11 cellular contexts compared by ENCODE assay signal in genomic region chr10:35598379-35598778, GRCh38. TPM values are rescaled to one million over a fixed set of nuclear protein-coding genes. Genes with fewer than 3 reads are reported as not detected.
DNase-seq lines count a peak whose midpoint lies in the region; ATAC-seq, FAIRE-seq and TF ChIP-seq lines count a peak whose summit lies in the region.
"Had no signal": no experiment of that assay in that cellular context is flagged by ENCODE, and none has a peak within 500 bp of the region (broad histone marks: within the 10 kb centered on the region; RNA-seq: fewer than 3 reads in every experiment).

No MANE protein-coding gene starts in this region.

- peak; percentile 78 for FAIRE-seq in HTR-8/SVneo (lab: Jason Lieb, UNC)

- dilution Hi-C loops in mammary epithelial cell (cut with HindIII; ENCODE audit: low sequenced_read_pairs), result no loop called here

- no peak overlapping the region for H3K27ac ChIP-seq in AG04450 (ENCODE audit: low read depth, low read length)
- H3K27ac ChIP-seq in mammary epithelial cell (ENCODE audit: insufficient read depth, low read depth, low read length), result no peak overlapping the region
- H3K27ac ChIP-seq in esophagus muscularis mucosa (replicated peaks in 1 of 4), result no peak overlapping the region

- POLR2A ChIA-PET in AG04450 (lab: Yijun Ruan, JAX), result no interaction called here

- 36% methylated on average over 3 of the region's 6 CpGs for WGBS in mammary epithelial cell (ENCODE audit: low coverage, missing lambda C conversion rate)
- WGBS in esophagus muscularis mucosa, result 44% methylated on average over 6 of the region's 6 CpGs

- intact Hi-C loops in mammary epithelial cell (cut with micrococcal nuclease) (loop anchor here (1.0 kb wide), 1 partner anchor 362 kb away; no protein-coding TSS in a partner anchor), esophagus muscularis mucosa (cut with DNase I) (loop anchor here (10.0 kb wide), 1 partner anchor 354 kb away; no protein-coding TSS in a partner anchor)

- DNase-seq in AG04450 (ENCODE audit: low read depth, low spot score) (no peak), HTR-8/SVneo (ENCODE audit: insufficient read length, low spot score) (peak; percentile 36), mammary epithelial cell (no peak), left lobe of liver (ENCODE audit: low spot score) (no peak), NCI-H1048 (lab: John Stamatoyannopoulos, UW) (no peak), esophagus muscularis mucosa (ENCODE audit: extremely low spot score) (no peak), GM10266 (ENCODE audit: extremely low spot score) (no peak)
- DNase-seq: activated effector memory CD4-positive, alpha-beta T cell treated with anti-CD3 and anti-CD28 coated beads, Interleukin-2, amount 50 U/mL, for 16 hours; COR-L47 had no signal

- no TSS peak for BruUV-seq in mammary epithelial cell (replicated peaks; lab: Mats Ljungman, UMichigan)

- no peaks in the 10 kb centered on the region for H3K36me3 ChIP-seq in mammary epithelial cell (ENCODE audit: insufficient read depth, low read length)
- H3K36me3 ChIP-seq in esophagus muscularis mucosa, result no peaks in the 10 kb centered on the region

- no peaks in the 10 kb centered on the region for H3K4me1 ChIP-seq in mammary epithelial cell (ENCODE audit: insufficient read depth, low read length)
- no peaks in the 10 kb centered on the region for H3K4me1 ChIP-seq in esophagus muscularis mucosa

- CTCF ChIA-PET in AG04450 (lab: Charles Lee) (no interaction called here), mammary epithelial cell (lab: Charles Lee; ENCODE audit: low non-redundant PET) (no interaction called here)

- H3K4me3 ChIP-seq in AG04450 (ENCODE audit: low read depth, low read length), result no peak overlapping the region
- H3K4me3 ChIP-seq in mammary epithelial cell (replicated peaks in 1 of 3; ENCODE audit: insufficient read depth in 1 of 3, low read depth in 2 of 3, low read length in 3 of 3), result no peak overlapping the region
- H3K4me3 ChIP-seq in esophagus muscularis mucosa, result no peak overlapping the region

- no peaks in the 10 kb centered on the region for H3K79me2 ChIP-seq in mammary epithelial cell (ENCODE audit: insufficient read depth, low read length)

- no peak for TF ChIP-seq EP300 in esophagus muscularis mucosa (IDR thresholded peaks at IDR 0.05)

- TF ChIP-seq POLR2A in esophagus muscularis mucosa (IDR thresholded peaks at IDR 0.05; ENCODE audit: low read depth), result no peak

- TF ChIP-seq CTCF in AG04450 (IDR thresholded peaks at IDR 0.05; ENCODE audit: low read depth, low read length) (peak; percentile 52), mammary epithelial cell (conservative IDR thresholded peaks at IDR 0.05 in 1 of 2, IDR thresholded peaks at IDR 0.05 in 1 of 2; ENCODE audit: extremely low read depth in 1 of 2, insufficient read depth in 1 of 2, low read depth in 1 of 2, low read length in 2 of 2) (peak; percentile 30 to 43), esophagus muscularis mucosa (IDR thresholded peaks at IDR 0.05) (peak in 1 of 3 experiments; percentile 40), GM10266 (IDR thresholded peaks at IDR 0.05; ENCODE audit: control insufficient read depth, insufficient read depth, low read depth, missing control alignments) (no peak)

- ATAC-seq in left lobe of liver, result peak; percentile 80
- no peak for ATAC-seq in GM21723 (IDR thresholded peaks at IDR 0.05; ENCODE audit: unreplicated experiment)
- ATAC-seq: right cardiac atrium had no signal

- H3K9me3 ChIP-seq in AG04450 (ENCODE audit: control insufficient read depth, insufficient read depth, low read length) (no peaks in the 10 kb centered on the region), mammary epithelial cell (replicated peaks; ENCODE audit: insufficient read depth, low read length) (no peaks in the 10 kb centered on the region), esophagus muscularis mucosa (peaks cover 0 to 3% (median 0%) of the 10 kb centered on the region in 4 donors)

- no peak overlapping the region for H2AFZ ChIP-seq in mammary epithelial cell (ENCODE audit: low read depth, low read length)

- no peak overlapping the region for H3K9ac ChIP-seq in mammary epithelial cell (ENCODE audit: insufficient read depth, low read length)

- H3K4me2 ChIP-seq in mammary epithelial cell (ENCODE audit: insufficient read depth, low read depth, low read length), result no peak overlapping the region

- H4K20me1 ChIP-seq in mammary epithelial cell (ENCODE audit: insufficient read depth, low read length), result no peaks in the 10 kb centered on the region

- in situ Hi-C loops in mammary epithelial cell (cut with MboI; ENCODE audit: low sequenced_read_pairs in 2 of 2), result no loop called here

- no peaks in the 10 kb centered on the region for H3K27me3 ChIP-seq in AG04450 (ENCODE audit: control insufficient read depth, insufficient read depth, low read length)
- H3K27me3 ChIP-seq in mammary epithelial cell (ENCODE audit: insufficient read depth, low read length), result no peaks in the 10 kb centered on the region
- H3K27me3 ChIP-seq in esophagus muscularis mucosa, result peaks cover 0 to 21% (median 0%) of the 10 kb centered on the region in 4 donors

RNA-seq across cellular contexts. Expression of gene GJD4, which starts 6.8 kb away (rescaled TPM):
- polyA plus RNA-seq in AG04450 (2011; rRNA removed) (not detected in 2 replicates), mammary epithelial cell (not detected)
- not detected in 2 replicates for polyA minus RNA-seq in AG04450 (2011; rRNA and poly(A)+ RNA removed)
- total RNA-seq in mammary epithelial cell (not detected), left lobe of liver (not detected), esophagus muscularis mucosa (not detected)
- not detected for polyA minus RNA-seq in mammary epithelial cell
- total RNA-seq: right cardiac atrium had no signal
- polyA plus RNA-seq: right cardiac atrium had no signal

RNA-seq across cellular contexts. Expression of gene FZD8, which starts 43.7 kb away (rescaled TPM):
- polyA plus RNA-seq in AG04450 (2011; rRNA removed), result 0.52 and 0.55 TPM in 2 replicates
- 1.3 TPM in 2 replicates for polyA minus RNA-seq in AG04450 (2011; rRNA and poly(A)+ RNA removed)
- 10 to 100 TPM; 17.8 to 21.2 TPM for total RNA-seq in mammary epithelial cell
- 9.4 TPM for polyA plus RNA-seq in mammary epithelial cell
- 11.6 TPM for polyA minus RNA-seq in mammary epithelial cell
- 5.7 TPM for total RNA-seq in left lobe of liver
- total RNA-seq in esophagus muscularis mucosa, result 10 to 100 TPM in 2 of 4 donors, 1 to 10 TPM in 2; 5.4 to 13.8 (median 11.2) TPM
